In the genomic region with DNA sequence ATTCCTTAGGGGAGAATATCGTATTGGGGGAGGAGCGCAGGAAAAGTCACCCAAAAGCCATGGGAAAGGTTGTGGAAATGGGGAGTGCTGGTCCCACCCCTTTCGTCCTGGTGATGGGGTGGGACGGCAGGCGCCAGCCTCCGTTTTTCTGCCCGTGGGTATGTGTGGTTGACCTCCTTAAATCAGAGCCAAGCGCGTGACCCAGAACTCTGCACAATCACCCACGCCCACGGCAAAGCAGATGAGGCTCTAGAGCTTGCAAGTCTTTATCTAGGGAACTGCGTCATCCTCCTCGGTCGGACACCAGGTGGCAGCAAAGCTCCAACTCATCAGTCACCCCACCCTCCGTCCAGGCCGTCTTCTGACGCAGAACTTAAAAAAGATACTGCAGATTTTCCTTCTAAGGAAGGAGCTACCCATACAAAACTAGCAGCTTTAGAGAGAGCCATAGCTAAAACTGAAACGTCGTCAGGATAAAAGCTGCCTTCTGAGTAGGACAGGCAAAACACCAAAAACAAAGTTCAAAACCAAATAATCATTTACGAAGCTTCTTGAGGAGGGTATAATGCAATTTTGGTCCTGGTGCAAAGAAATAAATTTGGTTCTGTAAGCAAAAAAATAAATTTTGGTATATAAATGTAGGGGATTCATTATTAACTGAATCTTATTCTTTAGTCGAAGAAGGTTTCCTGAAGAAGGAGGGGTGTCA, we compare ENCODE assay signal across 1 cellular context.
TF ChIP-seq lines count a peak whose summit lies in the region.

No MANE protein-coding gene starts in this region.

TF ChIP-seq in HepG2, 621 proteins besides CTCF, POLR2A, EP300 and RAD21 (continued from another document and continues in another):
- TF ChIP-seq, protein P1, sequence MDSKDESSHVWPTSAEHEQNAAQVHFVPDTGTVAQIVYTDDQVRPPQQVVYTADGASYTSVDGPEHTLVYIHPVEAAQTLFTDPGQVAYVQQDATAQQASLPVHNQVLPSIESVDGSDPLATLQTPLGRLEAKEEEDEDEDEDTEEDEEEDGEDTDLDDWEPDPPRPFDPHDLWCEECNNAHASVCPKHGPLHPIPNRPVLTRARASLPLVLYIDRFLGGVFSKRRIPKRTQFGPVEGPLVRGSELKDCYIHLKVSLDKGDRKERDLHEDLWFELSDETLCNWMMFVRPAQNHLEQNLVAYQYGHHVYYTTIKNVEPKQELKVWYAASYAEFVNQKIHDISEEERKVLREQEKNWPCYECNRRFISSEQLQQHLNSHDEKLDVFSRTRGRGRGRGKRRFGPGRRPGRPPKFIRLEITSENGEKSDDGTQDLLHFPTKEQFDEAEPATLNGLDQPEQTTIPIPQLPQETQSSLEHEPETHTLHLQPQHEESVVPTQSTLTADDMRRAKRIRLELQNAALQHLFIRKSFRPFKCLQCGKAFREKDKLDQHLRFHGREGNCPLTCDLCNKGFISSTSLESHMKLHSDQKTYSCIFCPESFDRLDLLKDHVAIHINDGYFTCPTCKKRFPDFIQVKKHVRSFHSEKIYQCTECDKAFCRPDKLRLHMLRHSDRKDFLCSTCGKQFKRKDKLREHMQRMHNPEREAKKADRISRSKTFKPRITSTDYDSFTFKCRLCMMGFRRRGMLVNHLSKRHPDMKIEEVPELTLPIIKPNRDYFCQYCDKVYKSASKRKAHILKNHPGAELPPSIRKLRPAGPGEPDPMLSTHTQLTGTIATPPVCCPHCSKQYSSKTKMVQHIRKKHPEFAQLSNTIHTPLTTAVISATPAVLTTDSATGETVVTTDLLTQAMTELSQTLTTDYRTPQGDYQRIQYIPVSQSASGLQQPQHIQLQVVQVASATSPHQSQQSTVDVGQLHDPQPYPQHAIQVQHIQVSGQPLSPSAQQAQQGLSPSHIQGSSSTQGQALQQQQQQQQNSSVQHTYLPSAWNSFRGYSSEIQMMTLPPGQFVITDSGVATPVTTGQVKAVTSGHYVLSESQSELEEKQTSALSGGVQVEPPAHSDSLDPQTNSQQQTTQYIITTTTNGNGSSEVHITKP (CRISPR knock-in tag; IDR thresholded peaks at IDR 0.05; ENCODE audit: low read depth) = 0 out of 2 replicates have a peak, but pooled peaks have one; percentile 37
- TF ChIP-seq GFI1 (CRISPR knock-in tag; IDR thresholded peaks at IDR 0.05; ENCODE audit: borderline replicate concordance) (no peak), GTF3A (CRISPR knock-in tag; conservative IDR thresholded peaks at IDR 0.05) (no peak), GATAD2A (CRISPR knock-in tag; IDR thresholded peaks at IDR 0.05) (peak; percentile 52; the same call in 1 of the 2 replicates), HNRNPK (IDR thresholded peaks at IDR 0.05; ENCODE audit: low read depth, low read length, poor library complexity, severe bottlenecking) (no peak), ISL2 (CRISPR knock-in tag; IDR thresholded peaks at IDR 0.05) (0 out of 2 replicates have a peak, but pooled peaks have one; percentile 21), AGO2 (optimal IDR thresholded peaks at IDR 0.05; ENCODE audit: low read depth, low read length) (no peak), CREB1 (IDR thresholded peaks at IDR 0.05) (peak; percentile 67), CREB1 (CRISPR knock-in tag; IDR thresholded peaks at IDR 0.05) (peak; percentile 77), IRF2 (CRISPR knock-in tag; IDR thresholded peaks at IDR 0.05) (peak; percentile 73), MED1 (CRISPR knock-in tag; IDR thresholded peaks at IDR 0.05) (peak; percentile 23; the same call in 1 of the 2 replicates), SOX6 (IDR thresholded peaks at IDR 0.05) (no peak), SOX6 (CRISPR knock-in tag; IDR thresholded peaks at IDR 0.05) (peak; percentile 26; the same call in 1 of the 2 replicates), ELF3 (CRISPR knock-in tag; IDR thresholded peaks at IDR 0.05) (0 out of 2 replicates have a peak, but pooled peaks have one; percentile 24), ZBTB21 (CRISPR knock-in tag; IDR thresholded peaks at IDR 0.05) (no peak), CAMTA2 (CRISPR knock-in tag; IDR thresholded peaks at IDR 0.05; ENCODE audit: borderline replicate concordance) (no peak), HOXD1 (CRISPR knock-in tag; IDR thresholded peaks at IDR 0.05) (peak; percentile 42; the same call in 1 of the 2 replicates), FOSL2 (CRISPR knock-in tag; IDR thresholded peaks at IDR 0.05) (peak; percentile 66), SCMH1 (CRISPR knock-in tag; IDR thresholded peaks at IDR 0.05; ENCODE audit: borderline replicate concordance) (no peak), ZNF274 (CRISPR knock-in tag; IDR thresholded peaks at IDR 0.05) (0 out of 2 replicates have a peak, but pooled peaks have one; percentile 35), SMC3 (IDR thresholded peaks at IDR 0.05; ENCODE audit: low read length) (peak; percentile 77), ATF1 (CRISPR knock-in tag; IDR thresholded peaks at IDR 0.05) (peak; percentile 44; the same call in 1 of the 2 replicates), KAT2B (IDR thresholded peaks at IDR 0.05; ENCODE audit: borderline replicate concordance, low read depth, low read length) (no peak), RXRB (CRISPR knock-in tag; IDR thresholded peaks at IDR 0.05; ENCODE audit: borderline replicate concordance) (0 out of 2 replicates have a peak, but pooled peaks have one; percentile 29)
- TF ChIP-seq, protein P2, sequence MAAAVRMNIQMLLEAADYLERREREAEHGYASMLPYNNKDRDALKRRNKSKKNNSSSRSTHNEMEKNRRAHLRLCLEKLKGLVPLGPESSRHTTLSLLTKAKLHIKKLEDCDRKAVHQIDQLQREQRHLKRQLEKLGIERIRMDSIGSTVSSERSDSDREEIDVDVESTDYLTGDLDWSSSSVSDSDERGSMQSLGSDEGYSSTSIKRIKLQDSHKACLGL (CRISPR knock-in tag; IDR thresholded peaks at IDR 0.05) = no peak
- TF ChIP-seq, protein P3, sequence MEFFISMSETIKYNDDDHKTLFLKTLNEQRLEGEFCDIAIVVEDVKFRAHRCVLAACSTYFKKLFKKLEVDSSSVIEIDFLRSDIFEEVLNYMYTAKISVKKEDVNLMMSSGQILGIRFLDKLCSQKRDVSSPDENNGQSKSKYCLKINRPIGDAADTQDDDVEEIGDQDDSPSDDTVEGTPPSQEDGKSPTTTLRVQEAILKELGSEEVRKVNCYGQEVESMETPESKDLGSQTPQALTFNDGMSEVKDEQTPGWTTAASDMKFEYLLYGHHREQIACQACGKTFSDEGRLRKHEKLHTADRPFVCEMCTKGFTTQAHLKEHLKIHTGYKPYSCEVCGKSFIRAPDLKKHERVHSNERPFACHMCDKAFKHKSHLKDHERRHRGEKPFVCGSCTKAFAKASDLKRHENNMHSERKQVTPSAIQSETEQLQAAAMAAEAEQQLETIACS (CRISPR knock-in tag; IDR thresholded peaks at IDR 0.05) = 0 out of 2 replicates have a peak, but pooled peaks have one; percentile 8
- TF ChIP-seq, protein P4, sequence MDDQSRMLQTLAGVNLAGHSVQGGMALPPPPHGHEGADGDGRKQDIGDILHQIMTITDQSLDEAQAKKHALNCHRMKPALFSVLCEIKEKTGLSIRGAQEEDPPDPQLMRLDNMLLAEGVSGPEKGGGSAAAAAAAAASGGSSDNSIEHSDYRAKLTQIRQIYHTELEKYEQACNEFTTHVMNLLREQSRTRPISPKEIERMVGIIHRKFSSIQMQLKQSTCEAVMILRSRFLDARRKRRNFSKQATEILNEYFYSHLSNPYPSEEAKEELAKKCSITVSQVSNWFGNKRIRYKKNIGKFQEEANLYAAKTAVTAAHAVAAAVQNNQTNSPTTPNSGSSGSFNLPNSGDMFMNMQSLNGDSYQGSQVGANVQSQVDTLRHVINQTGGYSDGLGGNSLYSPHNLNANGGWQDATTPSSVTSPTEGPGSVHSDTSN (CRISPR knock-in tag; IDR thresholded peaks at IDR 0.05; ENCODE audit: borderline replicate concordance) = no peak
- TF ChIP-seq, protein P5, sequence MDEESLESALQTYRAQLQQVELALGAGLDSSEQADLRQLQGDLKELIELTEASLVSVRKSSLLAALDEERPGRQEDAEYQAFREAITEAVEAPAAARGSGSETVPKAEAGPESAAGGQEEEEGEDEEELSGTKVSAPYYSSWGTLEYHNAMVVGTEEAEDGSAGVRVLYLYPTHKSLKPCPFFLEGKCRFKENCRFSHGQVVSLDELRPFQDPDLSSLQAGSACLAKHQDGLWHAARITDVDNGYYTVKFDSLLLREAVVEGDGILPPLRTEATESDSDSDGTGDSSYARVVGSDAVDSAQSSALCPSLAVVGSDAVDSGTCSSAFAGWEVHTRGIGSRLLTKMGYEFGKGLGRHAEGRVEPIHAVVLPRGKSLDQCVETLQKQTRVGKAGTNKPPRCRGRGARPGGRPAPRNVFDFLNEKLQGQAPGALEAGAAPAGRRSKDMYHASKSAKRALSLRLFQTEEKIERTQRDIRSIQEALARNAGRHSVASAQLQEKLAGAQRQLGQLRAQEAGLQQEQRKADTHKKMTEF (CRISPR knock-in tag; IDR thresholded peaks at IDR 0.05) = 0 out of 2 replicates have a peak, but pooled peaks have one; percentile 16
- TF ChIP-seq, protein P6, sequence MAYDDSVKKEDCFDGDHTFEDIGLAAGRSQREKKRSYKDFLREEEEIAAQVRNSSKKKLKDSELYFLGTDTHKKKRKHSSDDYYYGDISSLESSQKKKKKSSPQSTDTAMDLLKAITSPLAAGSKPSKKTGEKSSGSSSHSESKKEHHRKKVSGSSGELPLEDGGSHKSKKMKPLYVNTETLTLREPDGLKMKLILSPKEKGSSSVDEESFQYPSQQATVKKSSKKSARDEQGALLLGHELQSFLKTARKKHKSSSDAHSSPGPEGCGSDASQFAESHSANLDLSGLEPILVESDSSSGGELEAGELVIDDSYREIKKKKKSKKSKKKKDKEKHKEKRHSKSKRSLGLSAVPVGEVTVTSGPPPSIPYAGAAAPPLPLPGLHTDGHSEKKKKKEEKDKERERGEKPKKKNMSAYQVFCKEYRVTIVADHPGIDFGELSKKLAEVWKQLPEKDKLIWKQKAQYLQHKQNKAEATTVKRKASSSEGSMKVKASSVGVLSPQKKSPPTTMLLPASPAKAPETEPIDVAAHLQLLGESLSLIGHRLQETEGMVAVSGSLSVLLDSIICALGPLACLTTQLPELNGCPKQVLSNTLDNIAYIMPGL (CRISPR knock-in tag; IDR thresholded peaks at IDR 0.05; ENCODE audit: borderline replicate concordance in 1 of 2, low read depth in 1 of 2) = peak; percentile 29 to 31; a peak in 2 of 4 replicates
- TF ChIP-seq, protein P7, sequence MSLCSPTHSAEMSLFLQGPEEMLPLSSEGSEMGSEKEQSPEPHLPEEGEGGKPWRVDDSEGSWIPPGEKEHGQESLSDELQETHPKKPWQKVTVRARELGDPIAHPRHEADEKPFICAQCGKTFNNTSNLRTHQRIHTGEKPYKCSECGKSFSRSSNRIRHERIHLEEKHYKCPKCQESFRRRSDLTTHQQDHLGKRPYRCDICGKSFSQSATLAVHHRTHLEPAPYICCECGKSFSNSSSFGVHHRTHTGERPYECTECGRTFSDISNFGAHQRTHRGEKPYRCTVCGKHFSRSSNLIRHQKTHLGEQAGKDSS (CRISPR knock-in tag; IDR thresholded peaks at IDR 0.05; ENCODE audit: borderline replicate concordance, low read depth) = 0 out of 2 replicates have a peak, but pooled peaks have one; percentile 33
- TF ChIP-seq, protein P8, sequence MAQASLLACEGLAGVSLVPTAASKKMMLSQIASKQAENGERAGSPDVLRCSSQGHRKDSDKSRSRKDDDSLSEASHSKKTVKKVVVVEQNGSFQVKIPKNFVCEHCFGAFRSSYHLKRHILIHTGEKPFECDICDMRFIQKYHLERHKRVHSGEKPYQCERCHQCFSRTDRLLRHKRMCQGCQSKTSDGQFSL (CRISPR knock-in tag; IDR thresholded peaks at IDR 0.05) = no peak
- TF ChIP-seq, protein P9, sequence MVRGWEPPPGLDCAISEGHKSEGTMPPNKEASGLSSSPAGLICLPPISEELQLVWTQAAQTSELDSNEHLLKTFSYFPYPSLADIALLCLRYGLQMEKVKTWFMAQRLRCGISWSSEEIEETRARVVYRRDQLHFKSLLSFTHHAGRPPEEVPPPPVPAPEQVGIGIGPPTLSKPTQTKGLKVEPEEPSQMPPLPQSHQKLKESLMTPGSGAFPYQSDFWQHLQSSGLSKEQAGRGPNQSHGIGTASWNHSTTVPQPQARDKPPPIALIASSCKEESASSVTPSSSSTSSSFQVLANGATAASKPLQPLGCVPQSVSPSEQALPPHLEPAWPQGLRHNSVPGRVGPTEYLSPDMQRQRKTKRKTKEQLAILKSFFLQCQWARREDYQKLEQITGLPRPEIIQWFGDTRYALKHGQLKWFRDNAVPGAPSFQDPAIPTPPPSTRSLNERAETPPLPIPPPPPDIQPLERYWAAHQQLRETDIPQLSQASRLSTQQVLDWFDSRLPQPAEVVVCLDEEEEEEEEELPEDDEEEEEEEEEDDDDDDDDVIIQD (CRISPR knock-in tag; IDR thresholded peaks at IDR 0.05; ENCODE audit: low read depth) = no peak
- TF ChIP-seq, protein P10, sequence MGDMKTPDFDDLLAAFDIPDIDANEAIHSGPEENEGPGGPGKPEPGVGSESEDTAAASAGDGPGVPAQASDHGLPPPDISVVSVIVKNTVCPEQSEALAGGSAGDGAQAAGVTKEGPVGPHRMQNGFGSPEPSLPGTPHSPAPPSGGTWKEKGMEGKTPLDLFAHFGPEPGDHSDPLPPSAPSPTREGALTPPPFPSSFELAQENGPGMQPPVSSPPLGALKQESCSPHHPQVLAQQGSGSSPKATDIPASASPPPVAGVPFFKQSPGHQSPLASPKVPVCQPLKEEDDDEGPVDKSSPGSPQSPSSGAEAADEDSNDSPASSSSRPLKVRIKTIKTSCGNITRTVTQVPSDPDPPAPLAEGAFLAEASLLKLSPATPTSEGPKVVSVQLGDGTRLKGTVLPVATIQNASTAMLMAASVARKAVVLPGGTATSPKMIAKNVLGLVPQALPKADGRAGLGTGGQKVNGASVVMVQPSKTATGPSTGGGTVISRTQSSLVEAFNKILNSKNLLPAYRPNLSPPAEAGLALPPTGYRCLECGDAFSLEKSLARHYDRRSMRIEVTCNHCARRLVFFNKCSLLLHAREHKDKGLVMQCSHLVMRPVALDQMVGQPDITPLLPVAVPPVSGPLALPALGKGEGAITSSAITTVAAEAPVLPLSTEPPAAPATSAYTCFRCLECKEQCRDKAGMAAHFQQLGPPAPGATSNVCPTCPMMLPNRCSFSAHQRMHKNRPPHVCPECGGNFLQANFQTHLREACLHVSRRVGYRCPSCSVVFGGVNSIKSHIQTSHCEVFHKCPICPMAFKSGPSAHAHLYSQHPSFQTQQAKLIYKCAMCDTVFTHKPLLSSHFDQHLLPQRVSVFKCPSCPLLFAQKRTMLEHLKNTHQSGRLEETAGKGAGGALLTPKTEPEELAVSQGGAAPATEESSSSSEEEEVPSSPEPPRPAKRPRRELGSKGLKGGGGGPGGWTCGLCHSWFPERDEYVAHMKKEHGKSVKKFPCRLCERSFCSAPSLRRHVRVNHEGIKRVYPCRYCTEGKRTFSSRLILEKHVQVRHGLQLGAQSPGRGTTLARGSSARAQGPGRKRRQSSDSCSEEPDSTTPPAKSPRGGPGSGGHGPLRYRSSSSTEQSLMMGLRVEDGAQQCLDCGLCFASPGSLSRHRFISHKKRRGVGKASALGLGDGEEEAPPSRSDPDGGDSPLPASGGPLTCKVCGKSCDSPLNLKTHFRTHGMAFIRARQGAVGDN (CRISPR knock-in tag; IDR thresholded peaks at IDR 0.05) = peak; percentile 20; the same call in 1 of the 2 replicates
- TF ChIP-seq, protein P11, sequence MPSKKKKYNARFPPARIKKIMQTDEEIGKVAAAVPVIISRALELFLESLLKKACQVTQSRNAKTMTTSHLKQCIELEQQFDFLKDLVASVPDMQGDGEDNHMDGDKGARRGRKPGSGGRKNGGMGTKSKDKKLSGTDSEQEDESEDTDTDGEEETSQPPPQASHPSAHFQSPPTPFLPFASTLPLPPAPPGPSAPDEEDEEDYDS (CRISPR knock-in tag; IDR thresholded peaks at IDR 0.05) = no peak
